ENCODE assay signal across 31 cellular contexts in the genomic region with DNA sequence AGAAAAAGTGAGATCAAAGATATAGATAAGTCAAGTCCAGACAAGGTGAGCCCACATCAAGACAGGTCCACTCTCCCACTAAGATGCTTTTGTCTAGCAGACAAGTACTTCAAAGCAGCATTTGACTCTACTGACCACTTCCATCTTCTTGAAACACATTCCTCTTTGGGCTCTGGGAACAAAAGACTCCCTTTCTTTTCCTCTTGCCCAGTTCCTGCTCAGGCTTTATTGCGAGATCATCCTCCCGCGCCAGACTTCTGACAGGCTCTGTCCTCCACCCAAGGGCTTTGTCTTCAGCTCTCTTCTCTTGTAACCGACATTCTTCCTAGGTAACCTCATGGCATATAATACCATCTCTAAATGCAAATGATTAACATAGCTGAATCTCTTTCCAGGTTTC.
"Had no signal": no experiment of that assay in that cellular context is flagged by ENCODE, and none has a peak within 500 bp of the region (broad histone marks: within the 10 kb centered on the region; RNA-seq: fewer than 3 reads in every experiment).

No MANE protein-coding gene starts in this region.

- H3K79me2 ChIP-seq: hepatocyte had no signal

- H3K4me1 ChIP-seq: esophagus squamous epithelium, pancreas, prostate gland had no signal

- H3K27ac Mint-ChIP-seq: activated CD4-positive, alpha-beta memory T cell treated with anti-CD3 and anti-CD28 coated beads for 36 hours; activated CD4-positive, alpha-beta T cell treated with anti-CD3 and anti-CD28 coated beads, Interleukin-2, amount 10 ng/mL, durations not matched to agents 24 days and 14 days; activated naive CD4-positive, alpha-beta T cell treated with anti-CD3 and anti-CD28 coated beads, Interleukin-2, amount 10 ng/mL, durations not matched to agents 7 days and 5 days; activated T-helper 1 cell treated with anti-CD3 and anti-CD28 coated beads, Interleukin-12 subunit alpha, Interleukin-12 subunit beta, Interleukin-2, Interleukin-4 antibody, amounts not matched to agents 30 ng/mL and 10 ng/mL and 1 ng/mL, durations not matched to agents 14 hours and 24 hours and 36 hours; natural killer cell; stimulated activated memory B cell treated with anti-CD40 and anti-IgM and Interleukin-4, amounts not matched to agents 10 μg/mL and 1 μg/mL and 100 μg/mL, for 72 hours; stimulated activated naive CD8-positive, alpha-beta T cell treated with anti-CD3 and anti-CD28 coated beads, Interleukin-15, amount 100 ng/mL, for 72 hours; T-helper 17 cell had no signal

- H3K4me3 ChIP-seq: esophagus squamous epithelium, gastrocnemius medialis, hepatocyte, pancreas, prostate gland, skin epidermis had no signal

- H3K4me1 Mint-ChIP-seq: activated CD4-positive, alpha-beta T cell treated with anti-CD3 and anti-CD28 coated beads, Interleukin-2, amount 10 ng/mL, durations not matched to agents 24 days and 14 days; activated naive CD4-positive, alpha-beta T cell treated with anti-CD3 and anti-CD28 coated beads, Interleukin-2, amount 10 ng/mL, durations not matched to agents 7 days and 5 days; natural killer cell; stimulated activated memory B cell treated with anti-CD40 and anti-IgM and Interleukin-4, amounts not matched to agents 10 μg/mL and 1 μg/mL and 100 μg/mL, for 72 hours; stimulated activated naive CD8-positive, alpha-beta T cell treated with anti-CD3 and anti-CD28 coated beads, Interleukin-15, amount 100 ng/mL, for 72 hours had no signal

- H3K9me3 ChIP-seq: esophagus squamous epithelium, gastrocnemius medialis, neutrophil, pancreas, prostate gland had no signal

- H3K4me2 ChIP-seq: hepatocyte had no signal

- H3K27me3 ChIP-seq: esophagus squamous epithelium, gastrocnemius medialis, hepatocyte, neutrophil, pancreas had no signal

- H3K27ac ChIP-seq: epithelial cell of prostate, esophagus squamous epithelium, gastrocnemius medialis, hepatocyte, neutrophil, pancreas, prostate gland, skin epidermis, WERI-Rb-1 had no signal

- H3K9me3 Mint-ChIP-seq: activated CD4-positive, alpha-beta memory T cell treated with anti-CD3 and anti-CD28 coated beads for 36 hours; activated CD4-positive, alpha-beta T cell treated with anti-CD3 and anti-CD28 coated beads, Interleukin-2, amount 10 ng/mL, durations not matched to agents 24 days and 14 days; activated naive CD4-positive, alpha-beta T cell treated with anti-CD3 and anti-CD28 coated beads, Interleukin-2, amount 10 ng/mL, durations not matched to agents 7 days and 5 days; activated T-helper 1 cell treated with anti-CD3 and anti-CD28 coated beads, Interleukin-12 subunit alpha, Interleukin-12 subunit beta, Interleukin-2, Interleukin-4 antibody, amounts not matched to agents 30 ng/mL and 10 ng/mL and 1 ng/mL, durations not matched to agents 14 hours and 24 hours and 36 hours; natural killer cell; stimulated activated memory B cell treated with anti-CD40 and anti-IgM and Interleukin-4, amounts not matched to agents 10 μg/mL and 1 μg/mL and 100 μg/mL, for 72 hours; stimulated activated naive CD8-positive, alpha-beta T cell treated with anti-CD3 and anti-CD28 coated beads, Interleukin-15, amount 100 ng/mL, for 72 hours had no signal

- H3K27me3 Mint-ChIP-seq: activated naive CD4-positive, alpha-beta T cell treated with anti-CD3 and anti-CD28 coated beads, Interleukin-2, amount 10 ng/mL, durations not matched to agents 7 days and 5 days; stimulated activated memory B cell treated with anti-CD40 and anti-IgM and Interleukin-4, amounts not matched to agents 10 μg/mL and 1 μg/mL and 100 μg/mL, for 72 hours had no signal

- H2AFZ ChIP-seq: hepatocyte had no signal

- DNase-seq: activated CD4-positive, alpha-beta memory T cell treated with anti-CD3 and anti-CD28 coated beads for 36 hours; activated CD4-positive, alpha-beta T cell treated with anti-CD3 and anti-CD28 coated beads, Interleukin-2, amount 10 ng/mL, durations not matched to agents 24 days and 14 days; activated CD4-positive, CD25-positive, alpha-beta regulatory T cell treated with anti-CD3 and anti-CD28 coated beads, Interleukin-2, amount 50 U/mL, for 72 hours; activated CD8-positive, alpha-beta memory T cell treated with anti-CD3 and anti-CD28 coated beads, Interleukin-2, amount 50 U/mL, for 4 hours; activated gamma-delta T cell; activated naive CD4-positive, alpha-beta T cell treated with anti-CD3 and anti-CD28 coated beads, Interleukin-2, amount 10 ng/mL, durations not matched to agents 7 days and 5 days; activated T-cell treated with anti-CD3 and anti-CD28 coated beads, Interleukin-2, amount 50 U/mL, for 1 hour; amniotic stem cell; caudate nucleus; dermis blood vessel endothelial cell; effector CD4-positive, alpha-beta T cell; esophagus squamous epithelium; gastrocnemius medialis; natural killer cell; pancreas; retina; stimulated activated CD4-positive, alpha-beta T cell treated with anti-CD3 and anti-CD28 coated beads, Interleukin-12 subunit alpha, Interleukin-12 subunit beta, amount 100 ng/mL, for 4 hours; stimulated activated CD4-positive, alpha-beta T cell treated with anti-CD3 and anti-CD28 coated beads, Interleukin-4, amount 100 ng/mL, for 1 hour; stimulated activated naive CD8-positive, alpha-beta T cell treated with anti-CD3 and anti-CD28 coated beads, Interleukin-15, amount 100 ng/mL, for 72 hours; substantia nigra; T-helper 17 cell; T1000; WERI-Rb-1 had no signal

- H3K36me3 Mint-ChIP-seq: activated CD4-positive, alpha-beta memory T cell treated with anti-CD3 and anti-CD28 coated beads for 36 hours; activated naive CD4-positive, alpha-beta T cell treated with anti-CD3 and anti-CD28 coated beads, Interleukin-2, amount 10 ng/mL, durations not matched to agents 7 days and 5 days; natural killer cell; stimulated activated memory B cell treated with anti-CD40 and anti-IgM and Interleukin-4, amounts not matched to agents 10 μg/mL and 1 μg/mL and 100 μg/mL, for 72 hours had no signal

- H3K36me3 ChIP-seq: esophagus squamous epithelium, gastrocnemius medialis, neutrophil, pancreas, prostate gland, WERI-Rb-1 had no signal

- ATAC-seq: gastrocnemius medialis; natural killer cell; pancreas; sciatic nerve; stimulated activated memory B cell treated with anti-CD40 and anti-IgM and Interleukin-4, amounts not matched to agents 10 μg/mL and 1 μg/mL and 100 μg/mL, for 72 hours; stimulated activated naive CD8-positive, alpha-beta T cell treated with anti-CD3 and anti-CD28 coated beads, Interleukin-15, amount 100 ng/mL, for 72 hours; T-helper 17 cell had no signal

- H3K4me3 Mint-ChIP-seq: activated CD4-positive, alpha-beta memory T cell treated with anti-CD3 and anti-CD28 coated beads for 36 hours; activated CD4-positive, alpha-beta T cell treated with anti-CD3 and anti-CD28 coated beads, Interleukin-2, amount 10 ng/mL, durations not matched to agents 24 days and 14 days; activated naive CD4-positive, alpha-beta T cell treated with anti-CD3 and anti-CD28 coated beads, Interleukin-2, amount 10 ng/mL, durations not matched to agents 7 days and 5 days; activated T-helper 1 cell treated with anti-CD3 and anti-CD28 coated beads, Interleukin-12 subunit alpha, Interleukin-12 subunit beta, Interleukin-2, Interleukin-4 antibody, amounts not matched to agents 30 ng/mL and 10 ng/mL and 1 ng/mL, durations not matched to agents 14 hours and 24 hours and 36 hours; natural killer cell; stimulated activated memory B cell treated with anti-CD40 and anti-IgM and Interleukin-4, amounts not matched to agents 10 μg/mL and 1 μg/mL and 100 μg/mL, for 72 hours; stimulated activated naive CD8-positive, alpha-beta T cell treated with anti-CD3 and anti-CD28 coated beads, Interleukin-15, amount 100 ng/mL, for 72 hours; T-helper 17 cell had no signal
